Comparison of ENCODE assay signal across 9 cellular contexts in genomic region chr12:92403210-92404175, GRCh38.
DNase-seq lines count a peak whose midpoint lies in the region; ATAC-seq and TF ChIP-seq lines count a peak whose summit lies in the region.
"Had no signal": no experiment of that assay in that cellular context is flagged by ENCODE, and none has a peak within 500 bp of the region (broad histone marks: within the 10 kb centered on the region; RNA-seq: fewer than 3 reads in every experiment).

No MANE protein-coding gene starts in this region.

- no peak overlapping the region for H3K9ac ChIP-seq in SK-N-SH

- H3F3A ChIP-seq in SK-N-SH (replicated peaks; ENCODE audit: insufficient read depth) = no peaks in the 10 kb centered on the region

- WGBS in SK-N-SH (ENCODE audit: low lambda C conversion rate) = 87% methylated on average over 3 of the region's 3 CpGs

- intact Hi-C loops in left colon (cut with DNase I, micrococcal nuclease) = no loop called here

- H3K27me3 ChIP-seq in SK-N-SH (ENCODE audit: insufficient read depth) = no peaks in the 10 kb centered on the region

- TF ChIP-seq CTCF in SK-N-SH (IDR thresholded peaks at IDR 0.05) = no peak

- no peaks in the 10 kb centered on the region; a peak in 1 of 4 replicates for H3K4me1 ChIP-seq in SK-N-SH (ENCODE audit: control insufficient read depth in 1 of 2, insufficient read depth in 2 of 2, low read depth in 1 of 2, low read length in 1 of 2)

- no peak overlapping the region for H2AFZ ChIP-seq in SK-N-SH (ENCODE audit: low read depth)

- DNase-seq in GM19240 (ENCODE audit: insufficient read length, low spot score) (peak; percentile 50), left colon (peak in 1 of 2 donors; percentile 27), C1 segment of cervical spinal cord (lab: John Stamatoyannopoulos, UW) (no peak), retina (no peak), SK-N-SH (no peak), NCI-H510A treated with DMSO at 0.1 percent for 48 hours (lab: John Stamatoyannopoulos, UW) (no peak)
- peak; percentile 61 to 68 for DNase-seq in activated CD4-positive, alpha-beta T cell treated with anti-CD3 and anti-CD28 coated beads for 4 hours

- CTCF ChIA-PET in SK-N-SH (lab: Yijun Ruan, JAX) = interaction anchor here (1.3 kb wide), 1 partner anchor 1022 kb away, joined by 4 read pairs; no protein-coding TSS in a partner anchor

- TF ChIP-seq RAD21 in SK-N-SH (IDR thresholded peaks at IDR 0.05; ENCODE audit: low read length) = no peak

- no peak overlapping the region for H3K27ac ChIP-seq in SK-N-SH (ENCODE audit: low read depth in 2 of 2, low read length in 1 of 2)

- no peak for TF ChIP-seq EP300 in SK-N-SH (IDR thresholded peaks at IDR 0.05; ENCODE audit: borderline replicate concordance in 1 of 2, low read depth in 1 of 2, low read length in 1 of 2)

- H3K79me2 ChIP-seq in SK-N-SH (ENCODE audit: insufficient read depth) = no peaks in the 10 kb centered on the region

- no peaks in the 10 kb centered on the region for H4K20me1 ChIP-seq in SK-N-SH (ENCODE audit: insufficient read depth)

- POLR2A ChIA-PET in SK-N-SH (lab: Yijun Ruan, JAX) = no interaction called here

- ATAC-seq in HG03097 (IDR thresholded peaks at IDR 0.05; ENCODE audit: low FRiP score, unreplicated experiment) = peak; percentile 79
- peak; percentile 70 for ATAC-seq in left colon

- H3K4me3 ChIP-seq in SK-N-SH (ENCODE audit: low read depth in 2 of 2, low read length in 1 of 2) = no peak overlapping the region
- H3K4me3 ChIP-seq: lung had no signal

- H3K9me2 ChIP-seq in SK-N-SH = no peaks in the 10 kb centered on the region

- no peaks in the 10 kb centered on the region for H3K9me3 ChIP-seq in SK-N-SH

- H3K4me2 ChIP-seq in SK-N-SH = no peak overlapping the region

- H3K36me3 ChIP-seq in SK-N-SH (replicated peaks in 1 of 2; ENCODE audit: control insufficient read depth in 1 of 2, insufficient read depth in 2 of 2, low read length in 1 of 2) = no peaks in the 10 kb centered on the region

TF ChIP-seq in SK-N-SH, 30 proteins besides CTCF, POLR2A, EP300 and RAD21:
- TF ChIP-seq USF1 (IDR thresholded peaks at IDR 0.05; ENCODE audit: borderline replicate concordance, low read depth) (no peak), FOXM1 (IDR thresholded peaks at IDR 0.05; ENCODE audit: low read depth) (no peak), RXRA (IDR thresholded peaks at IDR 0.05; ENCODE audit: borderline replicate concordance, low read depth) (no peak), REST (IDR thresholded peaks at IDR 0.05; ENCODE audit: low read depth, low read length) (no peak), SMC3 (IDR thresholded peaks at IDR 0.05; ENCODE audit: low read depth, low read length) (no peak), MEF2A (IDR thresholded peaks at IDR 0.05; ENCODE audit: borderline replicate concordance, low read depth) (no peak)

Comparison
In these comparisons a context has a peak if more than half of its experiments do, and no peak if none do; other contexts are left out.
1. DNase-seq: peak in GM19240 (single experiment) and activated CD4-positive, alpha-beta T cell treated with anti-CD3 and anti-CD28 coated beads for 4 hours (2 of 2); none in C1 segment of cervical spinal cord (0 of 14), retina (single experiment), SK-N-SH (single experiment) and NCI-H510A treated with DMSO at 0.1 percent for 48 hours (single experiment).